ENCODE assay signal across 8 cellular contexts in the genomic region with DNA sequence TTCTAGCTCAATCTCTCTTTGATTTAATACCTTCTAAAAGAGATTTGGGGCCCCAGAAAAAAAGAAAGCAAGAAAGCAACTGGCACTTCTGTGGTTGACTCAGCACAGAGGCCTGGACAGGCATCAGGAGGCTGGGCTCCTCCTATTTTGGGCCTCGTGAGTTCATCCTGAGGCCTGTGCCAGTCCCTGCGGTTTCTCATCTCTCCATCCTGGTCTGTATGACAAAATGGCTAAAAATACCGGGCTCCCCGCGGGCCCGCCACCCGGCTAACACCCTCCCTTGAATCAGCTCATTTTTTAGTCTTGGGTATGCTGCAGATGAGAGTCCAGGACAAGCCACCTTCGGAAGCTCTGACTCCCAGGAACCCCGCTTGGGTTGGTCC.
A peak's percentile ranks its signal among the peaks of the same experiment; 100 is the strongest.
DNase-seq lines count a peak whose midpoint lies in the region; ATAC-seq and TF ChIP-seq lines count a peak whose summit lies in the region.

No MANE protein-coding gene starts in this region.

- H3K4me1 Mint-ChIP-seq in stimulated activated effector memory CD8-positive, alpha-beta T cell treated with anti-CD3 and anti-CD28 coated beads, Interleukin-12 subunit alpha, Interleukin-12 subunit beta, amount 100 ng/mL, for 72 hours = peaks cover 46% of the 10 kb centered on the region
- peaks cover 2% of the 10 kb centered on the region for H3K4me1 Mint-ChIP-seq in mesothelial cell of epicardium

- DNase-seq in RPMI8226 (peak; percentile 95), fibroblast of peridontal ligament (ENCODE audit: extremely low read depth) (peak; percentile 74), activated gamma-delta T cell treated with Interleukin-2 at 50 U/mL for 16 hours (no peak), mesothelial cell of epicardium (ENCODE audit: low spot score in 2 of 2, unreplicated experiment in 2 of 2) (no peak)
- peak in 1 of 2 donors; percentile 60 for DNase-seq in stimulated activated effector memory CD8-positive, alpha-beta T cell treated with anti-CD3 and anti-CD28 coated beads, Interleukin-12 subunit alpha, Interleukin-12 subunit beta, amount 100 ng/mL, for 72 hours (ENCODE audit: low spot score in 2 of 2)

- H3K36me3 Mint-ChIP-seq in stimulated activated effector memory CD8-positive, alpha-beta T cell treated with anti-CD3 and anti-CD28 coated beads, Interleukin-12 subunit alpha, Interleukin-12 subunit beta, amount 100 ng/mL, for 72 hours = no peaks in the 10 kb centered on the region
- no peaks in the 10 kb centered on the region for H3K36me3 Mint-ChIP-seq in mesothelial cell of epicardium

- peak; percentile 51 for ATAC-seq in GM21825 (IDR thresholded peaks at IDR 0.05; ENCODE audit: unreplicated experiment)
- ATAC-seq in stimulated activated effector memory CD8-positive, alpha-beta T cell treated with anti-CD3 and anti-CD28 coated beads, Interleukin-12 subunit alpha, Interleukin-12 subunit beta, amount 100 ng/mL, for 72 hours = peak; percentile 85
- no peak for ATAC-seq in GM21723 (IDR thresholded peaks at IDR 0.05; ENCODE audit: unreplicated experiment)
- no peak for ATAC-seq in GM19395 (IDR thresholded peaks at IDR 0.05; ENCODE audit: unreplicated experiment)

- TF ChIP-seq CTCF in mesothelial cell of epicardium (IDR thresholded peaks at IDR 0.05; ENCODE audit: unreplicated experiment) = no peak

- no peaks in the 10 kb centered on the region for H3K9me3 Mint-ChIP-seq in stimulated activated effector memory CD8-positive, alpha-beta T cell treated with anti-CD3 and anti-CD28 coated beads, Interleukin-12 subunit alpha, Interleukin-12 subunit beta, amount 100 ng/mL, for 72 hours
- H3K9me3 Mint-ChIP-seq in mesothelial cell of epicardium = no peaks in the 10 kb centered on the region

- no peaks in the 10 kb centered on the region for H3K27me3 Mint-ChIP-seq in mesothelial cell of epicardium (ENCODE audit: low read depth)

- H3K27ac Mint-ChIP-seq in stimulated activated effector memory CD8-positive, alpha-beta T cell treated with anti-CD3 and anti-CD28 coated beads, Interleukin-12 subunit alpha, Interleukin-12 subunit beta, amount 100 ng/mL, for 72 hours = peak overlapping the region; percentile 88
- no peak overlapping the region for H3K27ac Mint-ChIP-seq in mesothelial cell of epicardium

- H3K4me3 Mint-ChIP-seq in stimulated activated effector memory CD8-positive, alpha-beta T cell treated with anti-CD3 and anti-CD28 coated beads, Interleukin-12 subunit alpha, Interleukin-12 subunit beta, amount 100 ng/mL, for 72 hours = peak overlapping the region; percentile 55
- H3K4me3 Mint-ChIP-seq in mesothelial cell of epicardium = no peak overlapping the region

Comparison
In these comparisons a context has a peak if more than half of its experiments do, and no peak if none do; other contexts are left out.
1. ATAC-seq: peak in GM21825 (single experiment) and stimulated activated effector memory CD8-positive, alpha-beta T cell treated with anti-CD3 and anti-CD28 coated beads, Interleukin-12 subunit alpha, Interleukin-12 subunit beta, amount 100 ng/mL, for 72 hours (single experiment); none in GM21723 (single experiment) and GM19395 (single experiment).
2. DNase-seq: peak in RPMI8226 (single experiment) and fibroblast of peridontal ligament (single experiment); none in activated gamma-delta T cell treated with Interleukin-2 at 50 U/mL for 16 hours (single experiment) and mesothelial cell of epicardium (0 of 2).